2 cellular contexts compared by ENCODE assay signal in the genomic region with DNA sequence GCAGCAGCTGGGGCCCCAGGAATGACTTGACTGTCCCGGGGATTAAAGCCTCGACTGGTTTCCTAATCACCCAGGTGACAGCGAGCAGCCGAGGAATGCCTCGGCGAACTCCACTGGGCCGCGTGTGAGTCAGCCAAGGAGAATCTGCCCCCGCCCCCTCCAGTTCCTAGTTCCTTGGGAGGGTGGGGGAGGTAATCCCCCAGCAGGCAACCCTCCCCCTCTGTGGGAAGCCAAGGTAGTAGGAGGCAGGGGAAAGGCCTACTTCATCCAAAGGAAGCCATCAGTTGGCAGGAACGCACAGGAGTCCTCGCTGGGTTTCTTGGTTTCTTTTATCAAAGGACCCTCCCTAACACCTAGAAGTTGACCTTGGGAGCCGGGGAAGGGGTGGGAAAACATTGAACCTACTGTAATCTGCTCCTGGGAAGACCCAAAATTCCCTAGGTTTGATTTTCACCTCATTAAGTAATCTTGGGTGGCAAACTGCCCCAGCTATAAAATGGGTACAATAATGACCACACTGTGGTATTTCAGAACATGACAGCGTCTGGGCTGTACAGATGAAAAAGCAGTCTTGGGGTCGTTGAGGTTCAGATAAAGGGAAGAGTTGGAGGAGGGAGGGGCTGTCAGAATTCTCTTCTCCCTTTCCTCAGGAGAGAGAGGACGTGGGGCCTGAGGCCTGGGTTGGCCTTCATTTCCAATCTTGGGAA.
TF ChIP-seq lines count a peak whose summit lies in the region.

No MANE protein-coding gene starts in this region.

TF ChIP-seq in HCT116, 20 proteins besides CTCF, POLR2A, EP300 and RAD21 (continued from another document):
- TF ChIP-seq TCF7L2 (IDR thresholded peaks at IDR 0.05; ENCODE audit: borderline replicate concordance, extremely low read depth, insufficient read depth, insufficient read length) = peak; percentile 27
- no peak for TF ChIP-seq FOSL1 (IDR thresholded peaks at IDR 0.05; ENCODE audit: low read depth)
- peak; percentile 40; the same call in 1 of the 2 replicates for TF ChIP-seq POLR2AphosphoS5 (IDR thresholded peaks at IDR 0.05; ENCODE audit: low read depth, low read length)
- no peak for TF ChIP-seq REST (IDR thresholded peaks at IDR 0.05; ENCODE audit: low read depth)
- no peak for TF ChIP-seq EZH2phosphoT487 (IDR thresholded peaks at IDR 0.05; ENCODE audit: borderline replicate concordance)
- TF ChIP-seq CBX3 (IDR thresholded peaks at IDR 0.05; ENCODE audit: low read depth) = no peak
- TF ChIP-seq SRF (IDR thresholded peaks at IDR 0.05; ENCODE audit: low read depth) = no peak

TF ChIP-seq in WTC11, 78 proteins besides CTCF, POLR2A, EP300 and RAD21:
- TF ChIP-seq USF1 (CRISPR knock-in tag; IDR thresholded peaks at IDR 0.05) = 0 out of 2 replicates have a peak, but pooled peaks have one; percentile 17
- no peak for TF ChIP-seq ZNF396 (CRISPR knock-in tag; IDR thresholded peaks at IDR 0.05; ENCODE audit: borderline replicate concordance)
- TF ChIP-seq E2F1 (CRISPR knock-in tag; IDR thresholded peaks at IDR 0.05) = no peak
- peak; percentile 95 for TF ChIP-seq TEAD1 (CRISPR knock-in tag; IDR thresholded peaks at IDR 0.05)
- TF ChIP-seq, protein P1, sequence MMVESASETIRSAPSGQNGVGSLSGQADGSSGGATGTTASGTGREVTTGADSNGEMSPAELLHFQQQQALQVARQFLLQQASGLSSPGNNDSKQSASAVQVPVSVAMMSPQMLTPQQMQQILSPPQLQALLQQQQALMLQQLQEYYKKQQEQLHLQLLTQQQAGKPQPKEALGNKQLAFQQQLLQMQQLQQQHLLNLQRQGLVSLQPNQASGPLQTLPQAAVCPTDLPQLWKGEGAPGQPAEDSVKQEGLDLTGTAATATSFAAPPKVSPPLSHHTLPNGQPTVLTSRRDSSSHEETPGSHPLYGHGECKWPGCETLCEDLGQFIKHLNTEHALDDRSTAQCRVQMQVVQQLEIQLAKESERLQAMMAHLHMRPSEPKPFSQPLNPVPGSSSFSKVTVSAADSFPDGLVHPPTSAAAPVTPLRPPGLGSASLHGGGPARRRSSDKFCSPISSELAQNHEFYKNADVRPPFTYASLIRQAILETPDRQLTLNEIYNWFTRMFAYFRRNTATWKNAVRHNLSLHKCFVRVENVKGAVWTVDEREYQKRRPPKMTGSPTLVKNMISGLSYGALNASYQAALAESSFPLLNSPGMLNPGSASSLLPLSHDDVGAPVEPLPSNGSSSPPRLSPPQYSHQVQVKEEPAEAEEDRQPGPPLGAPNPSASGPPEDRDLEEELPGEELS (CRISPR knock-in tag; IDR thresholded peaks at IDR 0.05) = 0 out of 2 replicates have a peak, but pooled peaks have one; percentile 28
- peak; percentile 87; the same call in 1 of the 2 replicates for TF ChIP-seq ARID4B (CRISPR knock-in tag; IDR thresholded peaks at IDR 0.05; ENCODE audit: borderline replicate concordance)
- no peak for TF ChIP-seq ZNF263 (CRISPR knock-in tag; IDR thresholded peaks at IDR 0.05; ENCODE audit: low read depth)
- TF ChIP-seq ZNF219 (CRISPR knock-in tag; IDR thresholded peaks at IDR 0.05; ENCODE audit: borderline replicate concordance) = no peak
- peak; percentile 59; the same call in 1 of the 2 replicates for TF ChIP-seq SP1 (CRISPR knock-in tag; conservative IDR thresholded peaks at IDR 0.05)
- 0 out of 2 replicates have a peak, but pooled peaks have one; percentile 28 for TF ChIP-seq ZNF423 (CRISPR knock-in tag; IDR thresholded peaks at IDR 0.05)
- no peak for TF ChIP-seq MLX (CRISPR knock-in tag; IDR thresholded peaks at IDR 0.05)
- peak; percentile 71; the same call in 1 of the 2 replicates for TF ChIP-seq MAX (CRISPR knock-in tag; IDR thresholded peaks at IDR 0.05)
- TF ChIP-seq FOXK1 (CRISPR knock-in tag; IDR thresholded peaks at IDR 0.05) = peak; percentile 70; the same call in 1 of the 2 replicates
- TF ChIP-seq ZNF281 (CRISPR knock-in tag; IDR thresholded peaks at IDR 0.05) = peak; percentile 93
